In the genomic region with DNA sequence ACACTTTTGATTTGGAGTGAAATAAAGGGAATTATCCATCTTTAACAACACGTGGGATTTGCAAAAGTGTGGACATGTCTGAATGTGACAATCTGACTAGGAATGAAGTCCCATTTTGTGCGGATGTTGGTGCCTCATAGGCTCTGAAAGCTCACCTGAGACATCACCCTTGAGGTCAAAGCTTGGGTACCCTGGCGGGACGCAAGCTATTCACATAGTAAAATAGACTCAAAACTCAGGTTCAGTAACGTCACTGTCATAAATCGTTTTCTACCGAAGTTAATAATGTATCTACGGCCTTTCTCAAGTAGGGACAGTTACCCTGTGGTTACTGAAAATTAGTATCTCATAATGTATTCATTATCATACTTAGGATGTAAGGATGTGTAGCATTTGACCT, we compare ENCODE assay signal across 25 cellular contexts.
"Had no signal": no experiment of that assay in that cellular context is flagged by ENCODE, and none has a peak within 500 bp of the region (broad histone marks: within the 10 kb centered on the region; RNA-seq: fewer than 3 reads in every experiment).

No MANE protein-coding gene starts in this region.

- H3K9me3 ChIP-seq: pancreas, prostate gland, right lobe of liver, sigmoid colon, stomach, thoracic aorta, thyroid gland, tibial nerve, upper lobe of left lung, vagina had no signal

- H2AFZ ChIP-seq: neural progenitor cell had no signal

- DNase-seq: naive thymus-derived CD8-positive, alpha-beta T cell; occipital lobe; pancreas; right cardiac atrium; right lobe of liver; sigmoid colon; small intestine; stimulated activated CD4-positive, alpha-beta T cell treated with anti-CD3 and anti-CD28 coated beads, Interleukin-15, amount 100 ng/mL, for 24 hours; stimulated activated CD4-positive, alpha-beta T cell treated with anti-CD3 and anti-CD28 coated beads, Interleukin-2, amount 100 ng/mL, for 24 hours; stimulated activated CD4-positive, alpha-beta T cell treated with anti-CD3 and anti-CD28 coated beads, Interleukin-2, amount 100 ng/mL, for 48 hours; stimulated activated CD4-positive, alpha-beta T cell treated with anti-CD3 and anti-CD28 coated beads, Interleukin-4, amount 100 ng/mL, for 24 hours; stimulated activated naive B cell treated with anti-CD40 and anti-IgM and Interleukin-4, amounts not matched to agents 10 μg/mL and 1 μg/mL and 100 μg/mL, for 72 hours; stimulated activated naive CD4-positive, alpha-beta T cell treated with Interleukin-2 at 50 U/mL for 16 hours; stomach; thyroid gland; trophoblast cell; upper lobe of left lung had no signal

- H3K27ac ChIP-seq: neural progenitor cell, pancreas, prostate gland, right lobe of liver, thoracic aorta, thyroid gland, tibial nerve, upper lobe of left lung, vagina had no signal

- H3K4me2 ChIP-seq: neural progenitor cell had no signal

- H3K27me3 ChIP-seq: neural progenitor cell, pancreas, right lobe of liver, sigmoid colon, stomach, thyroid gland, tibial nerve, upper lobe of left lung, vagina had no signal

- H3K4me3 ChIP-seq: neural progenitor cell, pancreas, prostate gland, right lobe of liver, sigmoid colon, stomach, thoracic aorta, thyroid gland, tibial nerve, upper lobe of left lung, vagina had no signal

- H3K36me3 Mint-ChIP-seq: naive thymus-derived CD8-positive, alpha-beta T cell; natural killer cell treated with Interleukin-12 subunit alpha and Interleukin-12 subunit beta and Interleukin-15 and Interleukin-18, amount 100 ng/mL, for 72 hours; stimulated activated effector memory CD8-positive, alpha-beta T cell treated with anti-CD3 and anti-CD28 coated beads, Interleukin-12 subunit alpha, Interleukin-12 subunit beta, amount 100 ng/mL, for 72 hours had no signal

- H3K4me1 ChIP-seq: neural progenitor cell, pancreas, prostate gland, right lobe of liver had no signal

- H3K36me3 ChIP-seq: neural progenitor cell, pancreas, prostate gland, right lobe of liver, stomach, thyroid gland, vagina had no signal

- H3K4me3 Mint-ChIP-seq: naive thymus-derived CD8-positive, alpha-beta T cell; natural killer cell treated with Interleukin-12 subunit alpha and Interleukin-12 subunit beta and Interleukin-15 and Interleukin-18, amount 100 ng/mL, for 72 hours; neural progenitor cell; stimulated activated effector memory CD8-positive, alpha-beta T cell treated with anti-CD3 and anti-CD28 coated beads, Interleukin-12 subunit alpha, Interleukin-12 subunit beta, amount 100 ng/mL, for 72 hours; stimulated activated naive B cell treated with anti-CD40 and anti-IgM and Interleukin-4, amounts not matched to agents 10 μg/mL and 1 μg/mL and 100 μg/mL, for 72 hours; stimulated activated naive CD8-positive, alpha-beta T cell treated with anti-CD3 and anti-CD28 coated beads, Interleukin-15, Interleukin-2, amounts not matched to agents 100 ng/mL and 50 ng/mL, for 24 hours had no signal

- H3K4me1 Mint-ChIP-seq: naive thymus-derived CD8-positive, alpha-beta T cell; stimulated activated effector memory CD8-positive, alpha-beta T cell treated with anti-CD3 and anti-CD28 coated beads, Interleukin-12 subunit alpha, Interleukin-12 subunit beta, amount 100 ng/mL, for 72 hours had no signal

- H3K9ac ChIP-seq: neural progenitor cell had no signal

- ATAC-seq: naive thymus-derived CD8-positive, alpha-beta T cell; natural killer cell treated with Interleukin-12 subunit alpha and Interleukin-12 subunit beta and Interleukin-15 and Interleukin-18, amount 100 ng/mL, for 72 hours; pancreas; right cardiac atrium; right lobe of liver; stimulated activated effector memory CD8-positive, alpha-beta T cell treated with anti-CD3 and anti-CD28 coated beads, Interleukin-12 subunit alpha, Interleukin-12 subunit beta, amount 100 ng/mL, for 72 hours; stimulated activated naive B cell treated with anti-CD40 and anti-IgM and Interleukin-4, amounts not matched to agents 10 μg/mL and 1 μg/mL and 100 μg/mL, for 72 hours had no signal

- H3K27ac Mint-ChIP-seq: naive thymus-derived CD8-positive, alpha-beta T cell; natural killer cell treated with Interleukin-12 subunit alpha and Interleukin-12 subunit beta and Interleukin-15 and Interleukin-18, amount 100 ng/mL, for 72 hours; neural progenitor cell; stimulated activated effector memory CD8-positive, alpha-beta T cell treated with anti-CD3 and anti-CD28 coated beads, Interleukin-12 subunit alpha, Interleukin-12 subunit beta, amount 100 ng/mL, for 72 hours; stimulated activated naive B cell treated with anti-CD40 and anti-IgM and Interleukin-4, amounts not matched to agents 10 μg/mL and 1 μg/mL and 100 μg/mL, for 72 hours; stimulated activated naive CD8-positive, alpha-beta T cell treated with anti-CD3 and anti-CD28 coated beads, Interleukin-15, Interleukin-2, amounts not matched to agents 100 ng/mL and 50 ng/mL, for 24 hours had no signal

- H3K9me3 Mint-ChIP-seq: naive thymus-derived CD8-positive, alpha-beta T cell; natural killer cell treated with Interleukin-12 subunit alpha and Interleukin-12 subunit beta and Interleukin-15 and Interleukin-18, amount 100 ng/mL, for 72 hours; neural progenitor cell; stimulated activated effector memory CD8-positive, alpha-beta T cell treated with anti-CD3 and anti-CD28 coated beads, Interleukin-12 subunit alpha, Interleukin-12 subunit beta, amount 100 ng/mL, for 72 hours; stimulated activated naive B cell treated with anti-CD40 and anti-IgM and Interleukin-4, amounts not matched to agents 10 μg/mL and 1 μg/mL and 100 μg/mL, for 72 hours; stimulated activated naive CD8-positive, alpha-beta T cell treated with anti-CD3 and anti-CD28 coated beads, Interleukin-15, Interleukin-2, amounts not matched to agents 100 ng/mL and 50 ng/mL, for 24 hours had no signal
